ENCODE assay signal across 21 cellular contexts in genomic region chr13:93862259-93862658, GRCh38.
DNase-seq lines count a peak whose midpoint lies in the region; ATAC-seq and TF ChIP-seq lines count a peak whose summit lies in the region.
"Had no signal": no experiment of that assay in that cellular context is flagged by ENCODE, and none has a peak within 500 bp of the region (broad histone marks: within the 10 kb centered on the region; RNA-seq: fewer than 3 reads in every experiment).

No MANE protein-coding gene starts in this region.

- intact Hi-C loops in lower lobe of right lung (cut with DNase I), result no loop called here

- TF ChIP-seq EP300 in suprapubic skin (IDR thresholded peaks at IDR 0.05), result no peak

- H3K9me3 Mint-ChIP-seq in osteocyte (ENCODE audit: unreplicated experiment), result peaks cover 6% of the 10 kb centered on the region
- H3K9me3 Mint-ChIP-seq: CD8-positive, alpha-beta T cell; naive thymus-derived CD4-positive, alpha-beta T cell had no signal

- ATAC-seq in lower lobe of right lung (no peak), HG03520 (IDR thresholded peaks at IDR 0.05; ENCODE audit: unreplicated experiment) (no peak)
- ATAC-seq: CD8-positive, alpha-beta T cell; naive thymus-derived CD4-positive, alpha-beta T cell had no signal

- no peak overlapping the region for H3K4me3 ChIP-seq in WERI-Rb-1 (ENCODE audit: low read depth, low read length)
- H3K4me3 ChIP-seq in fibroblast of the aortic adventitia (ENCODE audit: low read depth, low read length), result no peak overlapping the region
- H3K4me3 ChIP-seq in suprapubic skin, result no peak overlapping the region
- H3K4me3 ChIP-seq in lower lobe of right lung, result no peak overlapping the region
- H3K4me3 ChIP-seq: lung, spleen had no signal

- 89% methylated on average over 2 of the region's 2 CpGs for WGBS in suprapubic skin

- H3K36me3 ChIP-seq in WERI-Rb-1 (peaks cover 5% of the 10 kb centered on the region; the same call in 1 of the 2 replicates), suprapubic skin (no peaks in the 10 kb centered on the region), lower lobe of right lung (no peaks in the 10 kb centered on the region)
- H3K36me3 ChIP-seq: spleen had no signal

- no peak overlapping the region for H3K4me3 Mint-ChIP-seq in osteocyte (ENCODE audit: unreplicated experiment)
- H3K4me3 Mint-ChIP-seq: CD8-positive, alpha-beta T cell; naive thymus-derived CD4-positive, alpha-beta T cell had no signal

- no peak for TF ChIP-seq CTCF in WERI-Rb-1 (IDR thresholded peaks at IDR 0.05; ENCODE audit: low read depth, low read length)
- TF ChIP-seq CTCF in fibroblast of the aortic adventitia (IDR thresholded peaks at IDR 0.05; ENCODE audit: insufficient read depth, low read length), result no peak
- TF ChIP-seq CTCF in osteocyte (IDR thresholded peaks at IDR 0.05), result no peak
- TF ChIP-seq CTCF in suprapubic skin (IDR thresholded peaks at IDR 0.05), result no peak
- TF ChIP-seq CTCF in lower lobe of right lung (IDR thresholded peaks at IDR 0.05), result no peak

- H3K27me3 Mint-ChIP-seq in osteocyte (ENCODE audit: unreplicated experiment), result no peaks in the 10 kb centered on the region
- H3K27me3 Mint-ChIP-seq: progenitor cell of endocrine pancreas had no signal

- H3K27ac Mint-ChIP-seq in osteocyte (ENCODE audit: unreplicated experiment), result peak overlapping the region; percentile 61
- H3K27ac Mint-ChIP-seq: CD8-positive, alpha-beta T cell; naive thymus-derived CD4-positive, alpha-beta T cell; progenitor cell of endocrine pancreas had no signal

- H3K27ac ChIP-seq in WERI-Rb-1 (peak overlapping the region; percentile 0; the same call in 1 of the 2 replicates), suprapubic skin (no peak overlapping the region), lower lobe of right lung (no peak overlapping the region)
- H3K27ac ChIP-seq: spleen had no signal

- H3K36me3 Mint-ChIP-seq in osteocyte (ENCODE audit: unreplicated experiment), result peaks cover 3% of the 10 kb centered on the region
- H3K36me3 Mint-ChIP-seq: CD8-positive, alpha-beta T cell; naive thymus-derived CD4-positive, alpha-beta T cell had no signal

- H3K27me3 ChIP-seq in WERI-Rb-1 (ENCODE audit: insufficient read depth, low read depth, severe bottlenecking) (no peaks in the 10 kb centered on the region), suprapubic skin (no peaks in the 10 kb centered on the region), lower lobe of right lung (ENCODE audit: low read depth) (no peaks in the 10 kb centered on the region)
- H3K27me3 ChIP-seq: spleen had no signal

- H3K9me3 ChIP-seq in WERI-Rb-1 (ENCODE audit: severe bottlenecking), result no peaks in the 10 kb centered on the region
- H3K9me3 ChIP-seq in suprapubic skin, result no peaks in the 10 kb centered on the region
- no peaks in the 10 kb centered on the region for H3K9me3 ChIP-seq in lower lobe of right lung
- H3K9me3 ChIP-seq: spleen had no signal

- H3K4me1 Mint-ChIP-seq in osteocyte (ENCODE audit: unreplicated experiment), result peaks cover 20% of the 10 kb centered on the region
- H3K4me1 Mint-ChIP-seq: naive thymus-derived CD4-positive, alpha-beta T cell had no signal

- peak; percentile 8 for DNase-seq in EH (ENCODE audit: low read depth)
- no peak for DNase-seq in WERI-Rb-1
- DNase-seq in fibroblast of the aortic adventitia (ENCODE audit: low read depth), result peak; percentile 45
- no peak for DNase-seq in osteocyte (ENCODE audit: extremely low spot score, unreplicated experiment)
- no peak for DNase-seq in suprapubic skin (ENCODE audit: low spot score in 2 of 2)
- DNase-seq in ureter (ENCODE audit: low spot score), result no peak
- DNase-seq in lower lobe of right lung, result no peak
- DNase-seq: activated CD4-positive, alpha-beta T cell treated with anti-CD3 and anti-CD28 coated beads for 48 hours; activated CD8-positive, alpha-beta memory T cell treated with anti-CD3 and anti-CD28 coated beads, Interleukin-2, amount 50 U/mL, for 4 hours; CD8-positive, alpha-beta T cell; central memory CD4-positive, alpha-beta T cell; effector CD8-positive, alpha-beta T cell; KBM-7; naive thymus-derived CD4-positive, alpha-beta T cell; NCI-H187 treated with DMSO at 0.1 percent for 48 hours; NCI-H510A; spleen; stimulated activated CD8-positive, alpha-beta memory T cell treated with anti-CD3 and anti-CD28 coated beads, Interleukin-4, amount 100 ng/mL, for 48 hours had no signal

- H3K4me1 ChIP-seq in suprapubic skin (no peaks in the 10 kb centered on the region), lower lobe of right lung (no peaks in the 10 kb centered on the region)
- H3K4me1 ChIP-seq: spleen had no signal

- TF ChIP-seq POLR2A in suprapubic skin (IDR thresholded peaks at IDR 0.05), result no peak

Comparison
In these comparisons a context has a peak if more than half of its experiments do, and no peak if none do; other contexts are left out.
1. DNase-seq: peak in EH (single experiment) and fibroblast of the aortic adventitia (single experiment); none in WERI-Rb-1 (single experiment), osteocyte (single experiment), suprapubic skin (0 of 2), ureter (single experiment) and lower lobe of right lung (single experiment).